Comparison of ENCODE assay signal across 8 cellular contexts in genomic region chr11:67117667-67118058, GRCh38. TPM values are rescaled to one million over a fixed set of nuclear protein-coding genes. Genes with fewer than 3 reads are reported as not detected.
DNase-seq lines count a peak whose midpoint lies in the region; ATAC-seq, FAIRE-seq and TF ChIP-seq lines count a peak whose summit lies in the region.

No MANE protein-coding gene starts in this region.

- DNase-seq in activated CD8-positive, alpha-beta memory T cell treated with anti-CD3 and anti-CD28 coated beads, Interleukin-2, amount 10 ng/mL, durations not matched to agents 7 days and 5 days: peak; percentile 64
- DNase-seq in endothelial cell of umbilical vein (ENCODE audit: low read depth, low spot score): peak; percentile 10
- DNase-seq in natural killer cell: peak; percentile 42
- DNase-seq in upper lobe of right lung: peak; percentile 78
- DNase-seq in midbrain (lab: John Stamatoyannopoulos, UW): no peak
- DNase-seq in DMS153 (lab: John Stamatoyannopoulos, UW): no peak

- no peaks in the 10 kb centered on the region for H3K9me1 ChIP-seq in endothelial cell of umbilical vein (replicated peaks; ENCODE audit: control insufficient read depth, extremely low read depth, insufficient read depth, low read length)

- peaks cover 35% of the 10 kb centered on the region for H3K79me2 ChIP-seq in endothelial cell of umbilical vein (ENCODE audit: control insufficient read depth, insufficient read depth, low read length)

- peak overlapping the region; percentile 4 for H3K9ac ChIP-seq in endothelial cell of umbilical vein (replicated peaks; ENCODE audit: extremely low read depth, insufficient read depth, low read length)

- H3K4me3 Mint-ChIP-seq in activated CD8-positive, alpha-beta memory T cell treated with anti-CD3 and anti-CD28 coated beads, Interleukin-2, amount 10 ng/mL, durations not matched to agents 7 days and 5 days: peak overlapping the region; percentile 72
- peak overlapping the region; percentile 79 for H3K4me3 Mint-ChIP-seq in natural killer cell

- ATAC-seq in HG02973 (IDR thresholded peaks at IDR 0.05; ENCODE audit: unreplicated experiment): peak; percentile 1
- ATAC-seq in activated CD8-positive, alpha-beta memory T cell treated with anti-CD3 and anti-CD28 coated beads, Interleukin-2, amount 10 ng/mL, durations not matched to agents 7 days and 5 days: peak; percentile 0
- peak in 1 of 3 donors; percentile 4 for ATAC-seq in natural killer cell
- ATAC-seq in upper lobe of right lung: peak; percentile 6

- H3K4me2 ChIP-seq in endothelial cell of umbilical vein (ENCODE audit: insufficient read depth, low read length): peak overlapping the region; percentile 43

- CTCF ChIA-PET in activated CD8-positive, alpha-beta memory T cell treated with anti-CD3 and anti-CD28 coated beads, Interleukin-2, amount 10 ng/mL, durations not matched to agents 7 days and 5 days (lab: Charles Lee): interaction anchor here (0.8 to 1.3 kb wide), 5 partner anchors 13 to 37 kb away, joined by 3 to 4 read pairs (median 3); no protein-coding TSS in a partner anchor
- CTCF ChIA-PET in endothelial cell of umbilical vein (lab: Charles Lee): interaction anchor here (1.1 to 3.6 kb wide), 4 partner anchors 11 to 36 kb away, joined by 3 to 11 read pairs (median 4); no protein-coding TSS in a partner anchor

- intact Hi-C loops in endothelial cell of umbilical vein (cut with micrococcal nuclease): loop anchor here (2.0 kb wide), 1 partner anchor 37 kb away; no protein-coding TSS in a partner anchor
- intact Hi-C loops in natural killer cell (cut with micrococcal nuclease): no loop called here
- intact Hi-C loops in upper lobe of right lung (cut with DNase I): no loop called here

- peak overlapping the region; percentile 99 for H2AFZ ChIP-seq in endothelial cell of umbilical vein (ENCODE audit: low read depth, low read length)

- no peak for TF ChIP-seq CTCF in 22Rv1 (IDR thresholded peaks at IDR 0.05)
- no peak for TF ChIP-seq CTCF in endothelial cell of umbilical vein (IDR thresholded peaks at IDR 0.05; ENCODE audit: extremely low read depth in 1 of 2, insufficient read depth in 1 of 2, low read depth in 1 of 2, low read length in 2 of 2)
- no peak for TF ChIP-seq CTCF in natural killer cell (IDR thresholded peaks at IDR 0.05)
- no peak for TF ChIP-seq CTCF in upper lobe of right lung (IDR thresholded peaks at IDR 0.05)

- BruUV-seq in endothelial cell of umbilical vein (replicated peaks; lab: Mats Ljungman, UMichigan): no TSS peak

- peaks cover 2% of the 10 kb centered on the region for H3K27me3 Mint-ChIP-seq in activated CD8-positive, alpha-beta memory T cell treated with anti-CD3 and anti-CD28 coated beads, Interleukin-2, amount 10 ng/mL, durations not matched to agents 7 days and 5 days
- H3K27me3 Mint-ChIP-seq in natural killer cell (ENCODE audit: low read depth in 2 of 2): no peaks in the 10 kb centered on the region

- H3K4me1 Mint-ChIP-seq in activated CD8-positive, alpha-beta memory T cell treated with anti-CD3 and anti-CD28 coated beads, Interleukin-2, amount 10 ng/mL, durations not matched to agents 7 days and 5 days: peaks cover 29% of the 10 kb centered on the region
- H3K4me1 Mint-ChIP-seq in natural killer cell: peaks cover 32 to 36% of the 10 kb centered on the region in 2 donors

- H3K9me3 ChIP-seq in endothelial cell of umbilical vein (replicated peaks; ENCODE audit: control insufficient read depth, insufficient read depth, low read length) (no peaks in the 10 kb centered on the region), upper lobe of right lung (no peaks in the 10 kb centered on the region)

- H3K4me3 ChIP-seq in endothelial cell of umbilical vein (replicated peaks in 1 of 3; ENCODE audit: insufficient read depth in 1 of 3, low read depth in 1 of 3, low read length in 3 of 3) (no peak overlapping the region), upper lobe of right lung (peak overlapping the region; percentile 60)

- peak overlapping the region; percentile 84 for H3K27ac Mint-ChIP-seq in activated CD8-positive, alpha-beta memory T cell treated with anti-CD3 and anti-CD28 coated beads, Interleukin-2, amount 10 ng/mL, durations not matched to agents 7 days and 5 days
- H3K27ac Mint-ChIP-seq in natural killer cell: peak overlapping the region; percentile 78 to 82

- no peaks in the 10 kb centered on the region for H3K9me3 Mint-ChIP-seq in activated CD8-positive, alpha-beta memory T cell treated with anti-CD3 and anti-CD28 coated beads, Interleukin-2, amount 10 ng/mL, durations not matched to agents 7 days and 5 days (ENCODE audit: low read depth)
- no peaks in the 10 kb centered on the region for H3K9me3 Mint-ChIP-seq in natural killer cell

- dilution Hi-C loops in endothelial cell of umbilical vein (cut with MboI; ENCODE audit: extremely low pct_ligation_motif_present, low sequenced_read_pairs): no loop called here

- no peaks in the 10 kb centered on the region for H3K36me3 ChIP-seq in endothelial cell of umbilical vein (ENCODE audit: control insufficient read depth in 2 of 2, extremely low read depth in 1 of 2, insufficient read depth in 2 of 2, low read length in 2 of 2)
- H3K36me3 ChIP-seq in upper lobe of right lung: no peaks in the 10 kb centered on the region

- H3K36me3 Mint-ChIP-seq in activated CD8-positive, alpha-beta memory T cell treated with anti-CD3 and anti-CD28 coated beads, Interleukin-2, amount 10 ng/mL, durations not matched to agents 7 days and 5 days: peaks cover 20% of the 10 kb centered on the region
- no peaks in the 10 kb centered on the region for H3K36me3 Mint-ChIP-seq in natural killer cell

- H3K4me1 ChIP-seq in endothelial cell of umbilical vein (ENCODE audit: control insufficient read depth, extremely low read depth, insufficient read depth, low read length) (peaks cover 21% of the 10 kb centered on the region), upper lobe of right lung (peaks cover 20% of the 10 kb centered on the region)

- POLR2A ChIA-PET in endothelial cell of umbilical vein (lab: Charles Lee): no interaction called here

- peaks cover 2% of the 10 kb centered on the region for H4K20me1 ChIP-seq in endothelial cell of umbilical vein (replicated peaks; ENCODE audit: control insufficient read depth, extremely low read depth, insufficient read depth, low read length)

- no peak for TF ChIP-seq POLR2A in endothelial cell of umbilical vein (IDR thresholded peaks at IDR 0.05; ENCODE audit: low read depth, low read length)

- peak overlapping the region; percentile 81 for H3K27ac ChIP-seq in 22Rv1
- H3K27ac ChIP-seq in endothelial cell of umbilical vein (ENCODE audit: insufficient read depth, low read depth, low read length): no peak overlapping the region
- H3K27ac ChIP-seq in upper lobe of right lung: peak overlapping the region; percentile 86

- peaks cover 0 to 1% of the 10 kb centered on the region in 2 experiments for H3K27me3 ChIP-seq in endothelial cell of umbilical vein (ENCODE audit: control insufficient read depth in 2 of 2, insufficient read depth in 2 of 2, low read length in 2 of 2)
- no peaks in the 10 kb centered on the region for H3K27me3 ChIP-seq in upper lobe of right lung

- FAIRE-seq in endothelial cell of umbilical vein (lab: Jason Lieb, UNC): no peak

TF ChIP-seq in endothelial cell of umbilical vein, 7 proteins besides CTCF, POLR2A, EP300 and RAD21:
- TF ChIP-seq POLR2AphosphoS5 (IDR thresholded peaks at IDR 0.05; ENCODE audit: insufficient read depth, low read depth, low read length): no peak

RNA-seq across cellular contexts. Expression of gene KDM2A, which starts 1.4 kb away (rescaled TPM):
- total RNA-seq in activated CD8-positive, alpha-beta memory T cell treated with anti-CD3 and anti-CD28 coated beads, Interleukin-2, amount 10 ng/mL, durations not matched to agents 7 days and 5 days: 100 to 1,000 TPM in 1 of 2 experiments, 10 to 100 TPM in 1; 93.6 to 116 TPM
- total RNA-seq in endothelial cell of umbilical vein (69.9 and 79.5 TPM in 2 replicates), natural killer cell (100 to 1,000 TPM; 268 to 312 (median 283) TPM), upper lobe of right lung (79.5 TPM)
- polyA plus RNA-seq in endothelial cell of umbilical vein: 72.2 and 73.3 TPM in 2 replicates
- 54.1 and 54.5 TPM in 2 replicates for polyA plus RNA-seq in endothelial cell of umbilical vein (2011; cell fraction: cytosol; rRNA removed)
- polyA plus RNA-seq in endothelial cell of umbilical vein (2011; cell fraction: nucleus; rRNA removed): 234 and 254 TPM in 2 replicates
- 49.4 and 54.2 TPM in 2 replicates for polyA plus RNA-seq in endothelial cell of umbilical vein (2012)
- 127 and 154 TPM in 2 replicates for polyA minus RNA-seq in endothelial cell of umbilical vein
- 47.1 TPM for polyA minus RNA-seq in endothelial cell of umbilical vein (2011; cell fraction: cytosol; rRNA and poly(A)+ RNA removed)
- 113 and 127 TPM in 2 replicates for polyA minus RNA-seq in endothelial cell of umbilical vein (2011; cell fraction: nucleus; rRNA and poly(A)+ RNA removed)

Comparison
In these comparisons a context has a peak if more than half of its experiments do, and no peak if none do; other contexts are left out.
1. DNase-seq: peak in activated CD8-positive, alpha-beta memory T cell treated with anti-CD3 and anti-CD28 coated beads, Interleukin-2, amount 10 ng/mL, durations not matched to agents 7 days and 5 days (single experiment), endothelial cell of umbilical vein (single experiment), natural killer cell (single experiment) and upper lobe of right lung (single experiment); none in midbrain (single experiment) and DMS153 (single experiment).